Comparison of ENCODE assay signal across 8 cellular contexts in genomic region chr13:60398949-60399589, GRCh38. TPM values are rescaled to one million over a fixed set of nuclear protein-coding genes. Genes with fewer than 3 reads are reported as not detected.
DNase-seq lines count a peak whose midpoint lies in the region; ATAC-seq and TF ChIP-seq lines count a peak whose summit lies in the region.

No MANE protein-coding gene starts in this region.

- H3K9me3 ChIP-seq in adrenal gland (replicated peaks in 1 of 3): no peaks in the 10 kb centered on the region

- H3K4me1 ChIP-seq in adrenal gland (replicated peaks in 1 of 2): peaks cover 8 to 20% of the 10 kb centered on the region in 2 donors

- no peak for TF ChIP-seq POLR2A in adrenal gland (IDR thresholded peaks at IDR 0.05)

- peak overlapping the region; percentile 49 for H3K27ac Mint-ChIP-seq in stimulated activated naive CD8-positive, alpha-beta T cell treated with anti-CD3 and anti-CD28 coated beads, Interleukin-15, Interleukin-2, amounts not matched to agents 100 ng/mL and 50 ng/mL, for 24 hours

- no peak for TF ChIP-seq CTCF in adrenal gland (IDR thresholded peaks at IDR 0.05)

- no peaks in the 10 kb centered on the region for H3K36me3 ChIP-seq in adrenal gland (replicated peaks in 1 of 2)

- H3K4me3 Mint-ChIP-seq in stimulated activated naive CD8-positive, alpha-beta T cell treated with anti-CD3 and anti-CD28 coated beads, Interleukin-15, Interleukin-2, amounts not matched to agents 100 ng/mL and 50 ng/mL, for 24 hours: peak overlapping the region; percentile 95

- H3K36me3 Mint-ChIP-seq in stimulated activated naive CD8-positive, alpha-beta T cell treated with anti-CD3 and anti-CD28 coated beads, Interleukin-15, Interleukin-2, amounts not matched to agents 100 ng/mL and 50 ng/mL, for 24 hours (ENCODE audit: low read depth): peaks cover 4% of the 10 kb centered on the region

- peak overlapping the region; percentile 40 to 96 (median 77) for H3K27ac ChIP-seq in adrenal gland

- no peaks in the 10 kb centered on the region for H3K27me3 Mint-ChIP-seq in stimulated activated naive CD8-positive, alpha-beta T cell treated with anti-CD3 and anti-CD28 coated beads, Interleukin-15, Interleukin-2, amounts not matched to agents 100 ng/mL and 50 ng/mL, for 24 hours

- H3K27me3 ChIP-seq in adrenal gland: no peaks in the 10 kb centered on the region

- intact Hi-C loops in adrenal gland (cut with DNase I): no loop called here

- peak overlapping the region in 1 of 4 donors; percentile 96 for H3K4me3 ChIP-seq in adrenal gland

- peaks cover 47% of the 10 kb centered on the region for H3K4me1 Mint-ChIP-seq in stimulated activated naive CD8-positive, alpha-beta T cell treated with anti-CD3 and anti-CD28 coated beads, Interleukin-15, Interleukin-2, amounts not matched to agents 100 ng/mL and 50 ng/mL, for 24 hours (ENCODE audit: low read depth)

- ATAC-seq in stimulated activated naive CD8-positive, alpha-beta T cell treated with anti-CD3 and anti-CD28 coated beads, Interleukin-15, Interleukin-2, amounts not matched to agents 100 U/mL and 50 U/mL, for 24 hours: no peak
- ATAC-seq in HG03196 (IDR thresholded peaks at IDR 0.05; ENCODE audit: unreplicated experiment): no peak
- no peak for ATAC-seq in HG02763 (IDR thresholded peaks at IDR 0.05; ENCODE audit: unreplicated experiment)
- no peak for ATAC-seq in GM21447 (IDR thresholded peaks at IDR 0.05; ENCODE audit: unreplicated experiment)

- DNase-seq in stimulated activated naive CD8-positive, alpha-beta T cell treated with anti-CD3 and anti-CD28 coated beads, Interleukin-15, Interleukin-2, amounts not matched to agents 100 U/mL and 50 U/mL, for 24 hours: no peak
- DNase-seq in adrenal gland (peak in 1 of 7 donors; percentile 16), lung microvascular endothelial cell (ENCODE audit: low read depth in 2 of 2) (peak; percentile 15 to 20)
- no peak for DNase-seq in activated CD4-positive, alpha-beta T cell treated with anti-CD3 and anti-CD28 coated beads, Interleukin-2, amount 50 U/mL, for 48 hours

- no peaks in the 10 kb centered on the region for H3K9me3 Mint-ChIP-seq in stimulated activated naive CD8-positive, alpha-beta T cell treated with anti-CD3 and anti-CD28 coated beads, Interleukin-15, Interleukin-2, amounts not matched to agents 100 ng/mL and 50 ng/mL, for 24 hours

- 27 to 37% (median 33%) methylated on average over 5 of the region's 5 CpGs for WGBS in adrenal gland, 4 donors

RNA-seq across cellular contexts. Expression of gene TDRD3, which starts 2.0 kb away (rescaled TPM):
- total RNA-seq in adrenal gland (10 to 100 TPM in 7 of 8 donors, 1 to 10 TPM in 1; 6.6 to 30.5 (median 21.5) TPM), lung microvascular endothelial cell (7.6 and 12.3 TPM in 2 replicates)
- 10 to 100 TPM; 14.7 to 26.0 (median 20.9) TPM for polyA plus RNA-seq in adrenal gland

Comparison
In these comparisons a context has a peak if more than half of its experiments do, and no peak if none do; other contexts are left out.
1. DNase-seq: peak in lung microvascular endothelial cell (2 of 2); none in stimulated activated naive CD8-positive, alpha-beta T cell treated with anti-CD3 and anti-CD28 coated beads, Interleukin-15, Interleukin-2, amounts not matched to agents 100 U/mL and 50 U/mL, for 24 hours (single experiment) and activated CD4-positive, alpha-beta T cell treated with anti-CD3 and anti-CD28 coated beads, Interleukin-2, amount 50 U/mL, for 48 hours (0 of 2).